Comparison of ENCODE assay signal across 18 cellular contexts in genomic region chr2:180572346-180572745, GRCh38.
DNase-seq lines count a peak whose midpoint lies in the region; ATAC-seq and TF ChIP-seq lines count a peak whose summit lies in the region.
"Had no signal": no experiment of that assay in that cellular context is flagged by ENCODE, and none has a peak within 500 bp of the region (broad histone marks: within the 10 kb centered on the region; RNA-seq: fewer than 3 reads in every experiment).

No MANE protein-coding gene starts in this region.

- H2BK120ac ChIP-seq in mesenchymal stem cell (ENCODE audit: low read depth, low read length): no peak overlapping the region

- no peak overlapping the region for H2BK5ac ChIP-seq in mesenchymal stem cell (ENCODE audit: low read depth, low read length, poor library complexity, severe bottlenecking)

- TF ChIP-seq POLR2A in heart left ventricle (IDR thresholded peaks at IDR 0.05): no peak

- H2AK5ac ChIP-seq in mesenchymal stem cell (ENCODE audit: low read length, severe bottlenecking): no peak overlapping the region

- H2BK12ac ChIP-seq in mesenchymal stem cell (ENCODE audit: low read length in 2 of 2): no peak overlapping the region

- H3K4me3 ChIP-seq in mesenchymal stem cell (ENCODE audit: insufficient read depth in 1 of 2, low read depth in 1 of 2, low read length in 2 of 2) (no peak overlapping the region), heart left ventricle (no peak overlapping the region)
- H3K4me3 ChIP-seq: A549, PC-9 had no signal

- no peak for ATAC-seq in GM21619 (IDR thresholded peaks at IDR 0.05; ENCODE audit: unreplicated experiment)
- ATAC-seq in heart left ventricle: no peak
- ATAC-seq in HG02571 (IDR thresholded peaks at IDR 0.05; ENCODE audit: unreplicated experiment): no peak
- ATAC-seq: A549 had no signal

- H3K27ac ChIP-seq in mesenchymal stem cell (ENCODE audit: low read length, poor library complexity, severe bottlenecking) (no peak overlapping the region), heart left ventricle (no peak overlapping the region)
- H3K27ac ChIP-seq: A549, PC-9 had no signal

- no peak overlapping the region for H2AFZ ChIP-seq in mesenchymal stem cell (ENCODE audit: low read depth, low read length)
- H2AFZ ChIP-seq: PC-9 had no signal

- TF ChIP-seq CTCF in heart left ventricle (IDR thresholded peaks at IDR 0.05): no peak

- no peak overlapping the region for H3K14ac ChIP-seq in mesenchymal stem cell (ENCODE audit: low read length in 2 of 2)

- H3K4me2 ChIP-seq in mesenchymal stem cell (ENCODE audit: low read length, poor library complexity, severe bottlenecking): no peak overlapping the region
- H3K4me2 ChIP-seq: A549, PC-9 had no signal

- H3K4me1 ChIP-seq in mesenchymal stem cell (ENCODE audit: control insufficient read depth, insufficient read depth, low read depth, low read length) (no peaks in the 10 kb centered on the region), heart left ventricle (no peaks in the 10 kb centered on the region)

- H3K36me3 ChIP-seq in mesenchymal stem cell (ENCODE audit: control insufficient read depth in 1 of 2, insufficient read depth in 2 of 2, low read depth in 1 of 2, low read length in 2 of 2): no peaks in the 10 kb centered on the region
- no peaks in the 10 kb centered on the region for H3K36me3 ChIP-seq in heart left ventricle

- H4K91ac ChIP-seq in mesenchymal stem cell (ENCODE audit: low read length): no peak overlapping the region

- H3K9me3 ChIP-seq in mesenchymal stem cell (ENCODE audit: control insufficient read depth, low read length) (no peaks in the 10 kb centered on the region), heart left ventricle (no peaks in the 10 kb centered on the region)
- H3K9me3 ChIP-seq: A549 had no signal

- intact Hi-C loops in heart left ventricle (cut with DNase I): no loop called here

- H3K27me3 ChIP-seq in mesenchymal stem cell (ENCODE audit: control insufficient read depth in 1 of 2, insufficient read depth in 1 of 2, low read length in 2 of 2) (no peaks in the 10 kb centered on the region), heart left ventricle (no peaks in the 10 kb centered on the region)

- H3K79me1 ChIP-seq in mesenchymal stem cell (replicated peaks; ENCODE audit: low read length, poor library complexity, severe bottlenecking): no peaks in the 10 kb centered on the region

- no peak overlapping the region for H3K23ac ChIP-seq in mesenchymal stem cell (ENCODE audit: low read length in 2 of 2)

- no peak overlapping the region for H3K4ac ChIP-seq in mesenchymal stem cell (ENCODE audit: low read depth in 1 of 2, low read length in 2 of 2)

- H2BK15ac ChIP-seq in mesenchymal stem cell (ENCODE audit: low read depth, poor library complexity, severe bottlenecking): no peak overlapping the region

- H3K18ac ChIP-seq in mesenchymal stem cell (ENCODE audit: low read depth in 1 of 2, low read length in 2 of 2): no peak overlapping the region

- H4K8ac ChIP-seq in mesenchymal stem cell (ENCODE audit: low read length): no peak overlapping the region

- DNase-seq in DMS53 treated with DMSO at 0.1 percent for 48 hours (lab: John Stamatoyannopoulos, UW; ENCODE audit: unreplicated experiment) (peak; percentile 11), LHCN-M2 (ENCODE audit: low read depth) (peak; percentile 35), dedifferentiated amniotic fluid mesenchymal stem cell (ENCODE audit: extremely low spot score) (peak; percentile 20), mesenchymal stem cell (peak; percentile 45), heart left ventricle (no peak), NCI-H2196 (lab: John Stamatoyannopoulos, UW; ENCODE audit: unreplicated experiment) (no peak)
- DNase-seq: C1 segment of cervical spinal cord, GOT3, Karpas-422, MV-4-11, NCI-H1930, NCI-H2171, NCI-H446 treated with DMSO at 0.1 percent for 48 hours, NCI-H82 had no signal

- H3K9ac ChIP-seq in mesenchymal stem cell (ENCODE audit: low read length): no peak overlapping the region

Comparison
In these comparisons a context has a peak if more than half of its experiments do, and no peak if none do; other contexts are left out.
1. DNase-seq: peak in DMS53 treated with DMSO at 0.1 percent for 48 hours (single experiment), LHCN-M2 (single experiment), dedifferentiated amniotic fluid mesenchymal stem cell (single experiment) and mesenchymal stem cell (single experiment); none in heart left ventricle (0 of 5) and NCI-H2196 (single experiment).